Comparison of ENCODE assay signal across 13 cellular contexts in the genomic region with DNA sequence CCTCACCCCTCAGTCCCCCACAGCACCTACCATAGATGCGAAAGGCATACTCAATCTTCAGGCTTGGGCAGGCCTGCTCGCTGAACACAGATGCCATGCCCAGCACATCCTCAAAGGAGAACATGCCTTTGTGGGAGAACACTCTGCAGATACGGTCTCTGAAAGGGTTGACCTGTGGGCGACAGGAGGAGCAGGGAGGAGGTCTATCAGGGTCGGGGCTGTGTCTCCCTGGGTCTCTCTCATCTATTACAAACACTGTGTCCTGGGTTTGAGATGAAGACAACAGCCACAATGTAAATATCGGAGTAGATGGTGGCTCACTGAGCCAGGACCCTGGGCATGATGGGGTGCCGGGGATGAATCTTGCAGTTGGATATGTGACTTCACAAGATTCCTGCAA. TPM values are rescaled to one million over a fixed set of nuclear protein-coding genes. Genes with fewer than 3 reads are reported as not detected.
DNase-seq lines count a peak whose midpoint lies in the region; ATAC-seq and TF ChIP-seq lines count a peak whose summit lies in the region.
"Had no signal": no experiment of that assay in that cellular context is flagged by ENCODE, and none has a peak within 500 bp of the region (broad histone marks: within the 10 kb centered on the region; RNA-seq: fewer than 3 reads in every experiment).

No MANE protein-coding gene starts in this region.

- H3K9me3 ChIP-seq in Peyer's patch = no peaks in the 10 kb centered on the region
- no peaks in the 10 kb centered on the region for H3K9me3 ChIP-seq in testis
- no peaks in the 10 kb centered on the region for H3K9me3 ChIP-seq in esophagus muscularis mucosa
- H3K9me3 ChIP-seq: BE2C had no signal

- no peak for TF ChIP-seq POLR2A in Peyer's patch (IDR thresholded peaks at IDR 0.05)
- TF ChIP-seq POLR2A in testis (IDR thresholded peaks at IDR 0.05) = no peak
- TF ChIP-seq POLR2A in esophagus muscularis mucosa (IDR thresholded peaks at IDR 0.05; ENCODE audit: low read depth) = no peak

- no peaks in the 10 kb centered on the region for H3K9me3 Mint-ChIP-seq in activated T-cell treated with anti-CD3 and anti-CD28 coated beads, Interleukin-2, amount 50 U/mL, for 72 hours

- no peak overlapping the region for H3K4me3 Mint-ChIP-seq in activated T-cell treated with anti-CD3 and anti-CD28 coated beads, Interleukin-2, amount 50 U/mL, for 72 hours
- H3K4me3 Mint-ChIP-seq: CD4-positive, alpha-beta memory T cell had no signal

- no peaks in the 10 kb centered on the region for H3K4me1 ChIP-seq in Peyer's patch
- H3K4me1 ChIP-seq in testis = no peaks in the 10 kb centered on the region
- H3K4me1 ChIP-seq in esophagus muscularis mucosa = no peaks in the 10 kb centered on the region

- H3K27ac ChIP-seq in Peyer's patch (no peak overlapping the region), testis (no peak overlapping the region), esophagus muscularis mucosa (replicated peaks in 1 of 4) (no peak overlapping the region)

- no peak overlapping the region for H3K4me3 ChIP-seq in Peyer's patch
- H3K4me3 ChIP-seq in testis = no peak overlapping the region
- no peak overlapping the region for H3K4me3 ChIP-seq in esophagus muscularis mucosa

- ATAC-seq in activated T-cell treated with anti-CD3 and anti-CD28 coated beads, Interleukin-2, amount 50 U/mL, for 72 hours (replicated peaks in 1 of 2) = no peak
- no peak for ATAC-seq in GM19328 (IDR thresholded peaks at IDR 0.05; ENCODE audit: unreplicated experiment)
- ATAC-seq: PC-3 had no signal

- H3K36me3 ChIP-seq in Peyer's patch = no peaks in the 10 kb centered on the region
- H3K36me3 ChIP-seq in testis (ENCODE audit: low read depth, missing control alignments) = no peaks in the 10 kb centered on the region
- no peaks in the 10 kb centered on the region for H3K36me3 ChIP-seq in esophagus muscularis mucosa
- H3K36me3 ChIP-seq: BE2C had no signal

- intact Hi-C loops in testis (cut with DNase I; ENCODE audit: low total_unique reads) (no loop called here), esophagus muscularis mucosa (cut with DNase I) (no loop called here)

- H3K27me3 Mint-ChIP-seq in activated T-cell treated with anti-CD3 and anti-CD28 coated beads, Interleukin-2, amount 50 U/mL, for 72 hours (ENCODE audit: low read depth) = peaks cover 35% of the 10 kb centered on the region

- DNase-seq in activated T-cell treated with anti-CD3 and anti-CD28 coated beads, Interleukin-2, amount 50 U/mL, for 1 hour = peak; percentile 5
- no peak for DNase-seq in activated T-cell treated with anti-CD3 and anti-CD28 coated beads, Interleukin-2, amount 50 U/mL, for 72 hours
- DNase-seq in Peyer's patch (peak in 2 of 3 donors; percentile 14 to 17), islet precursor cell (peak; percentile 46), testis (peak; percentile 3), NCI-H1417 treated with DMSO at 0.1 percent for 48 hours (lab: John Stamatoyannopoulos, UW) (no peak), esophagus muscularis mucosa (ENCODE audit: extremely low spot score) (no peak)
- DNase-seq: CD4-positive, alpha-beta memory T cell; GOT3; KG1; PC-3 had no signal

- 82 to 87% methylated on average over 5 to 7 of the region's 7 CpGs for WGBS in testis, 2 donors
- WGBS in esophagus muscularis mucosa = 96% methylated on average over 6 of the region's 7 CpGs

- H3K27me3 ChIP-seq in Peyer's patch (no peaks in the 10 kb centered on the region), testis (no peaks in the 10 kb centered on the region), esophagus muscularis mucosa (peaks cover 0 to 52% (median 0%) of the 10 kb centered on the region in 4 donors)
- H3K27me3 ChIP-seq: BE2C had no signal

- TF ChIP-seq CTCF in Peyer's patch (IDR thresholded peaks at IDR 0.05) (no peak), testis (IDR thresholded peaks at IDR 0.05) (no peak), esophagus muscularis mucosa (IDR thresholded peaks at IDR 0.05) (no peak)

- H3K36me3 Mint-ChIP-seq in activated T-cell treated with anti-CD3 and anti-CD28 coated beads, Interleukin-2, amount 50 U/mL, for 72 hours (ENCODE audit: insufficient read depth in 2 of 2) = no peaks in the 10 kb centered on the region
- H3K36me3 Mint-ChIP-seq: CD4-positive, alpha-beta memory T cell had no signal

- H3K27ac Mint-ChIP-seq in activated T-cell treated with anti-CD3 and anti-CD28 coated beads, Interleukin-2, amount 50 U/mL, for 72 hours = no peak overlapping the region
- H3K27ac Mint-ChIP-seq: CD4-positive, alpha-beta memory T cell had no signal

- TF ChIP-seq EP300 in esophagus muscularis mucosa (IDR thresholded peaks at IDR 0.05) = no peak

- peaks cover 26% of the 10 kb centered on the region for H3K4me1 Mint-ChIP-seq in activated T-cell treated with anti-CD3 and anti-CD28 coated beads, Interleukin-2, amount 50 U/mL, for 72 hours (ENCODE audit: low read depth)

RNA-seq across cellular contexts. Expression of gene CIB4, which starts 46.0 kb away (rescaled TPM):
- total RNA-seq in activated T-cell treated with anti-CD3 and anti-CD28 coated beads, Interleukin-2, amount 50 U/mL, for 72 hours = not detected
- total RNA-seq in Peyer's patch (not detected), testis (1 to 10 TPM; 7.5 to 8.7 TPM), esophagus muscularis mucosa (not detected)
- polyA plus RNA-seq in testis (ENCODE audit: insufficient read depth, low read depth, low replicate concordance) = 30.6 TPM
- total RNA-seq: CD4-positive, alpha-beta memory T cell; PC-3 had no signal
- polyA plus RNA-seq: CD4-positive, alpha-beta memory T cell had no signal

Comparison
In these comparisons a context has a peak if more than half of its experiments do, and no peak if none do; other contexts are left out.
1. DNase-seq: peak in activated T-cell treated with anti-CD3 and anti-CD28 coated beads, Interleukin-2, amount 50 U/mL, for 1 hour (single experiment), Peyer's patch (2 of 3), islet precursor cell (single experiment) and testis (single experiment); none in activated T-cell treated with anti-CD3 and anti-CD28 coated beads, Interleukin-2, amount 50 U/mL, for 72 hours (0 of 2), NCI-H1417 treated with DMSO at 0.1 percent for 48 hours (single experiment) and esophagus muscularis mucosa (single experiment).
2. RNA of gene CIB4, which starts 46.0 kb away (total RNA-seq): 7.5 to 8.7 TPM in testis; not detected in activated T-cell treated with anti-CD3 and anti-CD28 coated beads, Interleukin-2, amount 50 U/mL, for 72 hours, not detected in Peyer's patch and not detected in esophagus muscularis mucosa; every median in the first group is over 4 times any median in the second.